In genomic region chr12:42985506-42985905, GRCh38 we compare ENCODE assay signal across 20 cellular contexts.
A peak's percentile ranks its signal among the peaks of the same experiment; 100 is the strongest.
DNase-seq lines count a peak whose midpoint lies in the region; ATAC-seq, FAIRE-seq and TF ChIP-seq lines count a peak whose summit lies in the region.
"Had no signal": no experiment of that assay in that cellular context is flagged by ENCODE, and none has a peak within 500 bp of the region (broad histone marks: within the 10 kb centered on the region; RNA-seq: fewer than 3 reads in every experiment).

No MANE protein-coding gene starts in this region.

- H3K36me3 ChIP-seq in pancreas, result no peaks in the 10 kb centered on the region
- H3K36me3 ChIP-seq: breast epithelium, gastrocnemius medialis, stomach had no signal

- FAIRE-seq in pancreas (lab: Jason Lieb, UNC), result no peak

- no peak overlapping the region for H3K27ac ChIP-seq in pancreas
- H3K27ac ChIP-seq: breast epithelium, gastrocnemius medialis, psoas muscle, stomach had no signal

- no peaks in the 10 kb centered on the region for H3K27me3 ChIP-seq in pancreas
- H3K27me3 ChIP-seq: breast epithelium, gastrocnemius medialis, stomach had no signal

- WGBS in pancreas, 2 donors, result 14 to 25% methylated on average over 1 of the region's 1 CpG

- no peaks in the 10 kb centered on the region for H3K4me1 ChIP-seq in pancreas
- H3K4me1 ChIP-seq: breast epithelium, gastrocnemius medialis, psoas muscle, stomach had no signal

- TF ChIP-seq CTCF in pancreas (IDR thresholded peaks at IDR 0.05) (no peak), omental fat pad (IDR thresholded peaks at IDR 0.05) (no peak)

- H3K4me3 ChIP-seq in pancreas, result no peak overlapping the region
- H3K4me3 ChIP-seq: breast epithelium, gastrocnemius medialis, psoas muscle, stomach had no signal

- ATAC-seq in pancreas, result peak in 3 of 4 donors; percentile 56 to 67 (median 66)
- no peak for ATAC-seq in omental fat pad (ENCODE audit: low FRiP score)
- no peak for ATAC-seq in GM18511 (IDR thresholded peaks at IDR 0.05; ENCODE audit: unreplicated experiment)
- ATAC-seq in HG03039 (IDR thresholded peaks at IDR 0.05; ENCODE audit: unreplicated experiment), result no peak
- ATAC-seq: activated CD8-positive, alpha-beta T cell treated with anti-CD3 and anti-CD28 coated beads, Interleukin-2, amount 10 ng/mL, durations not matched to agents 7 days and 5 days; gastrocnemius medialis; Panc1; psoas muscle had no signal

- intact Hi-C loops in pancreas (cut with DNase I), result no loop called here

- no peaks in the 10 kb centered on the region for H3K9me3 ChIP-seq in pancreas
- H3K9me3 ChIP-seq: breast epithelium, gastrocnemius medialis, psoas muscle, stomach had no signal

- peak; percentile 53 for DNase-seq in NCI-H146 (lab: John Stamatoyannopoulos, UW)
- peak; percentile 50 for DNase-seq in astrocyte of the hippocampus (ENCODE audit: low read depth, low spot score)
- DNase-seq in inferior parietal cortex (ENCODE audit: extremely low spot score), result peak; percentile 5
- DNase-seq in pancreas, result peak in 1 of 6 donors; percentile 27
- no peak for DNase-seq in omental fat pad (ENCODE audit: low spot score)
- no peak for DNase-seq in activated T-cell treated with anti-CD3 and anti-CD28 coated beads, Interleukin-2, amount 50 U/mL, for 1 hour
- DNase-seq: activated CD8-positive, alpha-beta T cell treated with anti-CD3 and anti-CD28 coated beads, Interleukin-2, amount 10 ng/mL, durations not matched to agents 7 days and 5 days; activated naive CD8-positive, alpha-beta T cell treated with anti-CD3 and anti-CD28 coated beads for 36 hours; erythroblast; gastrocnemius medialis; Karpas-422; NCI-H1092 treated with DMSO at 0.1 percent for 48 hours; NCI-H524; psoas muscle; stimulated activated CD4-positive, alpha-beta T cell treated with anti-CD3 and anti-CD28 coated beads, Interleukin-4, amount 100 ng/mL, for 24 hours; stomach had no signal

Comparison
In these comparisons a context has a peak if more than half of its experiments do, and no peak if none do; other contexts are left out.
1. DNase-seq: peak in NCI-H146 (single experiment), astrocyte of the hippocampus (single experiment) and inferior parietal cortex (single experiment); none in omental fat pad (single experiment) and activated T-cell treated with anti-CD3 and anti-CD28 coated beads, Interleukin-2, amount 50 U/mL, for 1 hour (single experiment).
2. ATAC-seq: peak in pancreas (3 of 4); none in omental fat pad (single experiment), GM18511 (single experiment) and HG03039 (single experiment).